ENCODE assay signal across 10 cellular contexts in the genomic region with DNA sequence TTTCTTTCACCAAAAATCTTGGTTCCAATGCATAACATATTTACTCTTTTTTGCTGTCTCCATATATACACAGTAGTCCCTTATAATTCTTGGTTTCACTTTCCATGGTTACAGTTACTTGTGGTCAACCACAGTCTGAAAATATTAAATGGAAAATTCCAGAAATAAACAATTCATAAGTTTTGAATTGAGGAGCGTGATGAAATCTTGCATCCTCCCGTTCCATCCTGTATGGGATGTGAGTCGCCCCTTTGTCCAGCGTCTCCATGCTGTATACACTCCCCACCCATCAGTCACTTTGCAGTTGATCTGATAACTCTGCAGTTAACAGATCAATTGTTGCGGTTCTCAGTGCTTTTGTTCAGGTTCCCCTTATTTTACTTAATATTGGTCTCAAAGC. TPM values are rescaled to one million over a fixed set of nuclear protein-coding genes. Genes with fewer than 3 reads are reported as not detected.
DNase-seq lines count a peak whose midpoint lies in the region; ATAC-seq, FAIRE-seq and TF ChIP-seq lines count a peak whose summit lies in the region.
"Had no signal": no experiment of that assay in that cellular context is flagged by ENCODE, and none has a peak within 500 bp of the region (broad histone marks: within the 10 kb centered on the region; RNA-seq: fewer than 3 reads in every experiment).

No MANE protein-coding gene starts in this region.

- H3K4me3 ChIP-seq in CD8-positive, alpha-beta memory T cell (ENCODE audit: low read length), result no peak overlapping the region
- peak overlapping the region; percentile 41 for H3K4me3 ChIP-seq in MG63
- peak overlapping the region in 2 of 3 experiments; percentile 9 to 37; a peak in 2 of 6 replicates for H3K4me3 ChIP-seq in HepG2 (replicated peaks in 1 of 3; ENCODE audit: insufficient read depth in 1 of 3, low read depth in 2 of 3, low read length in 3 of 3)
- H3K4me3 ChIP-seq: psoas muscle had no signal

- H3K36me3 Mint-ChIP-seq in CD8-positive, alpha-beta memory T cell, result no peaks in the 10 kb centered on the region
- H3K36me3 Mint-ChIP-seq in activated CD4-positive, alpha-beta memory T cell treated with anti-CD3 and anti-CD28 coated beads, Interleukin-2, amount 10 ng/mL, durations not matched to agents 7 days and 5 days (ENCODE audit: low read depth), result no peaks in the 10 kb centered on the region
- peaks cover 7% of the 10 kb centered on the region for H3K36me3 Mint-ChIP-seq in glutamatergic neuron (ENCODE audit: unreplicated experiment)

- peak overlapping the region; percentile 55 for H3K4me2 ChIP-seq in HepG2 (ENCODE audit: low read depth, low read length)

- peak overlapping the region in 2 of 8 donors; percentile 1 to 6 for H3K27ac Mint-ChIP-seq in CD8-positive, alpha-beta memory T cell
- peak overlapping the region; percentile 53 for H3K27ac Mint-ChIP-seq in activated CD4-positive, alpha-beta memory T cell treated with anti-CD3 and anti-CD28 coated beads, Interleukin-2, amount 10 ng/mL, durations not matched to agents 7 days and 5 days
- H3K27ac Mint-ChIP-seq in glutamatergic neuron (ENCODE audit: unreplicated experiment), result no peak overlapping the region

- H3K27me3 Mint-ChIP-seq in CD8-positive, alpha-beta memory T cell, result peaks cover 6 to 13% of the 10 kb centered on the region in 2 donors
- peaks cover 15% of the 10 kb centered on the region for H3K27me3 Mint-ChIP-seq in activated CD4-positive, alpha-beta memory T cell treated with anti-CD3 and anti-CD28 coated beads, Interleukin-2, amount 10 ng/mL, durations not matched to agents 7 days and 5 days
- peaks cover 4% of the 10 kb centered on the region for H3K27me3 Mint-ChIP-seq in glutamatergic neuron (ENCODE audit: unreplicated experiment)

- H3K27me3 ChIP-seq in CD8-positive, alpha-beta memory T cell (ENCODE audit: insufficient read depth, low read length, poor library complexity, severe bottlenecking), result no peaks in the 10 kb centered on the region
- peaks cover 4% of the 10 kb centered on the region for H3K27me3 ChIP-seq in MG63
- H3K27me3 ChIP-seq in HepG2 (ENCODE audit: control insufficient read depth in 1 of 2, insufficient read depth in 2 of 2, low read length in 2 of 2), result no peaks in the 10 kb centered on the region

- no peak for TF ChIP-seq RAD21 in HepG2 (CRISPR knock-in tag; IDR thresholded peaks at IDR 0.05)

- H3K4me1 ChIP-seq in CD8-positive, alpha-beta memory T cell (ENCODE audit: insufficient read depth, low read length), result peaks cover 8% of the 10 kb centered on the region
- peaks cover 73% of the 10 kb centered on the region for H3K4me1 ChIP-seq in HepG2 (ENCODE audit: insufficient read depth, low read length)
- H3K4me1 ChIP-seq: psoas muscle had no signal

- H3K4me3 Mint-ChIP-seq in CD8-positive, alpha-beta memory T cell, result peak overlapping the region; percentile 42 to 77 (median 66)
- peak overlapping the region; percentile 58 for H3K4me3 Mint-ChIP-seq in activated CD4-positive, alpha-beta memory T cell treated with anti-CD3 and anti-CD28 coated beads, Interleukin-2, amount 10 ng/mL, durations not matched to agents 7 days and 5 days
- H3K4me3 Mint-ChIP-seq in glutamatergic neuron (ENCODE audit: unreplicated experiment), result no peak overlapping the region

- CTCF ChIA-PET in CD8-positive, alpha-beta memory T cell (lab: Charles Lee), result no interaction called here
- CTCF ChIA-PET in activated CD4-positive, alpha-beta memory T cell treated with anti-CD3 and anti-CD28 coated beads, Interleukin-2, amount 10 ng/mL, durations not matched to agents 7 days and 5 days (lab: Charles Lee), result interaction anchor here (0.7 to 3.0 kb wide), 4 partner anchors 11 to 704 kb away, joined by 3 to 16 read pairs (median 4); a partner anchor contains a TSS
- CTCF ChIA-PET in HepG2 (lab: Yijun Ruan, JAX; ENCODE audit: low intra/inter-chr PET ratio, low total read pairs), result no interaction called here

- H3K36me3 ChIP-seq in CD8-positive, alpha-beta memory T cell (ENCODE audit: insufficient read depth, low read length), result no peaks in the 10 kb centered on the region
- no peaks in the 10 kb centered on the region for H3K36me3 ChIP-seq in MG63
- H3K36me3 ChIP-seq in HepG2 (replicated peaks in 1 of 2; ENCODE audit: control insufficient read depth in 1 of 2, insufficient read depth in 2 of 2, low read length in 2 of 2), result no peaks in the 10 kb centered on the region

- no peaks in the 10 kb centered on the region for H3K79me2 ChIP-seq in HepG2 (ENCODE audit: insufficient read depth, low read length)

- ATAC-seq in HepG2 (0 out of 3 replicates have a peak, but pooled peaks have one; percentile 14), GM21526 (IDR thresholded peaks at IDR 0.05; ENCODE audit: low FRiP score, unreplicated experiment) (no peak)
- ATAC-seq: psoas muscle had no signal

- intact Hi-C loops in HepG2 (cut with micrococcal nuclease; ENCODE audit: unreplicated experiment), result no loop called here

- H3K9me3 ChIP-seq in CD8-positive, alpha-beta memory T cell (ENCODE audit: low read length), result no peaks in the 10 kb centered on the region
- H3K9me3 ChIP-seq in MG63 (no peaks in the 10 kb centered on the region), HepG2 (ENCODE audit: low read length) (no peaks in the 10 kb centered on the region)
- H3K9me3 ChIP-seq: psoas muscle had no signal

- no peak overlapping the region for H2AFZ ChIP-seq in HepG2 (ENCODE audit: low read length)

- POLR2A ChIA-PET in CD8-positive, alpha-beta memory T cell (lab: Charles Lee), result no interaction called here
- POLR2A ChIA-PET in activated CD4-positive, alpha-beta memory T cell treated with anti-CD3 and anti-CD28 coated beads, Interleukin-2, amount 10 ng/mL, durations not matched to agents 7 days and 5 days (lab: Charles Lee), result interaction anchor here (0.6 to 1.7 kb wide), 4 partner anchors 11 to 1768 kb away, joined by 3 to 9 read pairs (median 4); a partner anchor contains a TSS
- POLR2A ChIA-PET in HepG2 (lab: Yijun Ruan, JAX), result interaction anchor here (1.2 kb wide), 1 partner anchor 99 kb away, joined by 3 read pairs; no protein-coding TSS in a partner anchor

- in situ Hi-C loops in HepG2 (cut with HindIII; ENCODE audit: extremely low pct_ligation_motif_present, low pct_unique_long_range_greater_than_20kb), result loop anchor here (25.0 kb wide), 1 partner anchor 574 kb away; a partner anchor contains a TSS

- no peaks in the 10 kb centered on the region for H4K20me1 ChIP-seq in HepG2 (ENCODE audit: insufficient read depth, low read length)

- TF ChIP-seq EP300 in HepG2 (IDR thresholded peaks at IDR 0.05; ENCODE audit: low read depth in 2 of 2, low read length in 2 of 2) (no peak), HepG2 (CRISPR knock-in tag; IDR thresholded peaks at IDR 0.05; ENCODE audit: borderline replicate concordance) (no peak)

- TF ChIP-seq CTCF in HepG2 (CRISPR knock-in tag; IDR thresholded peaks at IDR 0.05) (no peak), glutamatergic neuron (IDR thresholded peaks at IDR 0.05; ENCODE audit: partially characterized antibody, unreplicated experiment) (no peak)

- no peak for DNase-seq in CD8-positive, alpha-beta memory T cell
- DNase-seq in MG63 (no peak), HepG2 (ENCODE audit: low spot score) (peak; percentile 55), NCI-H1092 treated with DMSO at 0.1 percent for 48 hours (lab: John Stamatoyannopoulos, UW) (no peak), NCI-H524 (lab: John Stamatoyannopoulos, UW) (no peak), glutamatergic neuron (no peak)
- no peak for DNase-seq in activated CD4-positive, alpha-beta memory T cell treated with anti-CD3 and anti-CD28 coated beads, Interleukin-2, amount 10 ng/mL, durations not matched to agents 7 days and 5 days
- DNase-seq: hippocampal formation, psoas muscle had no signal

- no peak for TF ChIP-seq POLR2A in HepG2 (IDR thresholded peaks at IDR 0.05; ENCODE audit: insufficient read depth in 1 of 2, low read depth in 2 of 2, low read length in 2 of 2)

- peak; percentile 34 for FAIRE-seq in HepG2 (lab: Jason Lieb, UNC)

- peak overlapping the region; percentile 40; the same call in 1 of the 2 replicates for H3K9ac ChIP-seq in HepG2 (ENCODE audit: insufficient read depth, low read depth, low read length)

- no peak overlapping the region for H3K27ac ChIP-seq in CD8-positive, alpha-beta memory T cell (ENCODE audit: low read depth, low read length)
- H3K27ac ChIP-seq in HepG2 (ENCODE audit: extremely low read length, insufficient read depth, low read length), result peak overlapping the region; percentile 15
- H3K27ac ChIP-seq: psoas muscle had no signal

- peaks cover 7 to 12% (median 9%) of the 10 kb centered on the region in 3 donors for H3K4me1 Mint-ChIP-seq in CD8-positive, alpha-beta memory T cell
- peaks cover 13% of the 10 kb centered on the region for H3K4me1 Mint-ChIP-seq in activated CD4-positive, alpha-beta memory T cell treated with anti-CD3 and anti-CD28 coated beads, Interleukin-2, amount 10 ng/mL, durations not matched to agents 7 days and 5 days
- peaks cover 2% of the 10 kb centered on the region for H3K4me1 Mint-ChIP-seq in glutamatergic neuron (ENCODE audit: low read depth, unreplicated experiment)

- BruUV-seq in HepG2 (replicated peaks; lab: Mats Ljungman, UMichigan), result no TSS peak

- 4% methylated on average over 5 of the region's 5 CpGs for WGBS in HepG2 (ENCODE audit: low lambda C conversion rate)

- no peaks in the 10 kb centered on the region for H3K9me3 Mint-ChIP-seq in CD8-positive, alpha-beta memory T cell
- peaks cover 3% of the 10 kb centered on the region for H3K9me3 Mint-ChIP-seq in activated CD4-positive, alpha-beta memory T cell treated with anti-CD3 and anti-CD28 coated beads, Interleukin-2, amount 10 ng/mL, durations not matched to agents 7 days and 5 days
- H3K9me3 Mint-ChIP-seq in glutamatergic neuron (ENCODE audit: unreplicated experiment), result peaks cover 6% of the 10 kb centered on the region

RNA-seq across cellular contexts. Expression of a gene that starts 11.5 kb away (rescaled TPM):
- 10 to 100 TPM; 45.1 to 45.2 TPM for total RNA-seq in CD8-positive, alpha-beta memory T cell
- polyA plus RNA-seq in CD8-positive, alpha-beta memory T cell, result 13.5 TPM
- 48.8 and 49.4 TPM in 2 replicates for total RNA-seq in MG63 (2014; rRNA removed; shearing (Covaris generic); ENCODE audit: low replicate concordance)
- 10 to 100 TPM; 36.2 to 38.7 TPM for total RNA-seq in activated CD4-positive, alpha-beta memory T cell treated with anti-CD3 and anti-CD28 coated beads, Interleukin-2, amount 10 ng/mL, durations not matched to agents 7 days and 5 days
- total RNA-seq in HepG2 (2016; rRNA removed; fragmentation: Illumina TruSeq; extraction: Trizol) (21.5 and 34.3 TPM in 2 replicates), glutamatergic neuron (ENCODE audit: unreplicated experiment) (52.9 TPM)
- 5.1 and 5.2 TPM in 2 replicates for total RNA-seq in HepG2 (2016; cell fraction: cytosol; rRNA removed; fragmentation: Illumina TruSeq; extraction: Trizol; ENCODE audit: low read depth)
- 19.8 and 32.7 TPM in 2 replicates for total RNA-seq in HepG2 (2016; cell fraction: insoluble cytoplasmic fraction; rRNA removed; fragmentation: Illumina TruSeq; extraction: Trizol)
- 11.2 and 15.4 TPM in 2 replicates for total RNA-seq in HepG2 (2016; cell fraction: membrane; rRNA removed; fragmentation: Illumina TruSeq; extraction: Trizol)
- 39.6 and 43.8 TPM in 2 replicates for total RNA-seq in HepG2 (2016; cell fraction: nucleus; rRNA removed; fragmentation: Illumina TruSeq; extraction: Trizol)
- 24.6 and 27.8 TPM in 2 replicates for polyA plus RNA-seq in HepG2 (2011; rRNA removed)
- polyA plus RNA-seq in HepG2 (2011; cell fraction: cytosol; rRNA removed), result 16.5 and 25.1 TPM in 2 replicates
- 19.3 and 19.4 TPM in 2 replicates for polyA plus RNA-seq in HepG2 (2011; cell fraction: nucleus; rRNA removed)
- 21.3 and 21.7 TPM in 2 replicates for polyA plus RNA-seq in HepG2 (2012)
- 1.8 and 2.0 TPM in 2 replicates for polyA plus RNA-seq in HepG2 (2016; cell fraction: cytosol; fragmentation: Illumina TruSeq; extraction: Trizol; ENCODE audit: low read depth)
- polyA plus RNA-seq in HepG2 (2016; cell fraction: insoluble cytoplasmic fraction; fragmentation: Illumina TruSeq; extraction: Trizol; ENCODE audit: low read depth), result 15.5 and 15.8 TPM in 2 replicates
- 5.3 and 5.5 TPM in 2 replicates for polyA plus RNA-seq in HepG2 (2016; cell fraction: membrane; fragmentation: Illumina TruSeq; extraction: Trizol; ENCODE audit: low read depth)
- polyA plus RNA-seq in HepG2 (2016; cell fraction: nucleus; fragmentation: Illumina TruSeq; extraction: Trizol; ENCODE audit: insufficient read depth, low read depth), result 54.2 and 59.0 TPM in 2 replicates
- polyA minus RNA-seq in HepG2 (2011; rRNA and poly(A)+ RNA removed; ENCODE audit: low replicate concordance), result 38.0 and 49.2 TPM in 2 replicates
- 20.9 and 25.3 TPM in 2 replicates for polyA minus RNA-seq in HepG2 (2011; cell fraction: cytosol; rRNA and poly(A)+ RNA removed)
- 29.5 and 36.7 TPM in 2 replicates for polyA minus RNA-seq in HepG2 (2011; cell fraction: nucleus; rRNA and poly(A)+ RNA removed)

RNA-seq across cellular contexts. Expression of a gene that starts 20.3 kb away (rescaled TPM):
- 10 to 100 TPM; 62.0 to 66.4 TPM for total RNA-seq in CD8-positive, alpha-beta memory T cell
- polyA plus RNA-seq in CD8-positive, alpha-beta memory T cell, result 96.3 TPM
- total RNA-seq in MG63 (2014; rRNA removed; shearing (Covaris generic); ENCODE audit: low replicate concordance), result 281 and 342 TPM in 2 replicates
- 10 to 100 TPM; 56.2 to 57.2 TPM for total RNA-seq in activated CD4-positive, alpha-beta memory T cell treated with anti-CD3 and anti-CD28 coated beads, Interleukin-2, amount 10 ng/mL, durations not matched to agents 7 days and 5 days
- total RNA-seq in HepG2 (2016; rRNA removed; fragmentation: Illumina TruSeq; extraction: Trizol) (30.7 and 33.8 TPM in 2 replicates), glutamatergic neuron (ENCODE audit: unreplicated experiment) (83.8 TPM)
- 29.6 and 37.0 TPM in 2 replicates for total RNA-seq in HepG2 (2016; cell fraction: cytosol; rRNA removed; fragmentation: Illumina TruSeq; extraction: Trizol; ENCODE audit: low read depth)
- total RNA-seq in HepG2 (2016; cell fraction: insoluble cytoplasmic fraction; rRNA removed; fragmentation: Illumina TruSeq; extraction: Trizol), result 31.5 and 34.4 TPM in 2 replicates
- total RNA-seq in HepG2 (2016; cell fraction: membrane; rRNA removed; fragmentation: Illumina TruSeq; extraction: Trizol), result 33.2 and 41.2 TPM in 2 replicates
- 15.1 and 15.7 TPM in 2 replicates for total RNA-seq in HepG2 (2016; cell fraction: nucleus; rRNA removed; fragmentation: Illumina TruSeq; extraction: Trizol)
- 23.3 and 24.8 TPM in 2 replicates for polyA plus RNA-seq in HepG2 (2011; rRNA removed)
- polyA plus RNA-seq in HepG2 (2011; cell fraction: cytosol; rRNA removed), result 27.1 and 35.6 TPM in 2 replicates
- 29.2 and 30.5 TPM in 2 replicates for polyA plus RNA-seq in HepG2 (2011; cell fraction: nucleus; rRNA removed)
- polyA plus RNA-seq in HepG2 (2012), result 14.8 and 24.0 TPM in 2 replicates
- polyA plus RNA-seq in HepG2 (2016; cell fraction: cytosol; fragmentation: Illumina TruSeq; extraction: Trizol; ENCODE audit: low read depth), result 31.8 and 36.4 TPM in 2 replicates
- 30.6 and 31.4 TPM in 2 replicates for polyA plus RNA-seq in HepG2 (2016; cell fraction: insoluble cytoplasmic fraction; fragmentation: Illumina TruSeq; extraction: Trizol; ENCODE audit: low read depth)
- 32.7 and 36.2 TPM in 2 replicates for polyA plus RNA-seq in HepG2 (2016; cell fraction: membrane; fragmentation: Illumina TruSeq; extraction: Trizol; ENCODE audit: low read depth)
- 28.4 and 29.1 TPM in 2 replicates for polyA plus RNA-seq in HepG2 (2016; cell fraction: nucleus; fragmentation: Illumina TruSeq; extraction: Trizol; ENCODE audit: insufficient read depth, low read depth)
- polyA minus RNA-seq in HepG2 (2011; rRNA and poly(A)+ RNA removed; ENCODE audit: low replicate concordance), result 13.8 and 44.3 TPM in 2 replicates
- polyA minus RNA-seq in HepG2 (2011; cell fraction: cytosol; rRNA and poly(A)+ RNA removed), result 9.0 and 12.0 TPM in 2 replicates
- 7.7 and 8.2 TPM in 2 replicates for polyA minus RNA-seq in HepG2 (2011; cell fraction: nucleus; rRNA and poly(A)+ RNA removed)

RNA-seq across cellular contexts. Expression of a gene that starts 48.1 kb away (rescaled TPM):
- total RNA-seq in CD8-positive, alpha-beta memory T cell, result 100 to 1,000 TPM in 1 of 2 experiments, 10 to 100 TPM in 1; 98.3 to 101 TPM
- 221 TPM for polyA plus RNA-seq in CD8-positive, alpha-beta memory T cell
- total RNA-seq in MG63 (2014; rRNA removed; shearing (Covaris generic); ENCODE audit: low replicate concordance), result 151 and 166 TPM in 2 replicates
- total RNA-seq in activated CD4-positive, alpha-beta memory T cell treated with anti-CD3 and anti-CD28 coated beads, Interleukin-2, amount 10 ng/mL, durations not matched to agents 7 days and 5 days, result 100 to 1,000 TPM; 142 to 147 TPM
- total RNA-seq in HepG2 (2016; rRNA removed; fragmentation: Illumina TruSeq; extraction: Trizol) (89.2 and 95.7 TPM in 2 replicates), glutamatergic neuron (ENCODE audit: unreplicated experiment) (103 TPM)
- total RNA-seq in HepG2 (2016; cell fraction: cytosol; rRNA removed; fragmentation: Illumina TruSeq; extraction: Trizol; ENCODE audit: low read depth), result 64.5 and 65.6 TPM in 2 replicates
- 87.9 and 107 TPM in 2 replicates for total RNA-seq in HepG2 (2016; cell fraction: insoluble cytoplasmic fraction; rRNA removed; fragmentation: Illumina TruSeq; extraction: Trizol)
- 112 and 135 TPM in 2 replicates for total RNA-seq in HepG2 (2016; cell fraction: membrane; rRNA removed; fragmentation: Illumina TruSeq; extraction: Trizol)
- 38.9 and 40.5 TPM in 2 replicates for total RNA-seq in HepG2 (2016; cell fraction: nucleus; rRNA removed; fragmentation: Illumina TruSeq; extraction: Trizol)
- polyA plus RNA-seq in HepG2 (2011; rRNA removed), result 146 TPM in 2 replicates
- 171 and 302 TPM in 2 replicates for polyA plus RNA-seq in HepG2 (2011; cell fraction: cytosol; rRNA removed)
- 77.0 and 77.1 TPM in 2 replicates for polyA plus RNA-seq in HepG2 (2011; cell fraction: nucleus; rRNA removed)
- 133 and 141 TPM in 2 replicates for polyA plus RNA-seq in HepG2 (2012)
- polyA plus RNA-seq in HepG2 (2016; cell fraction: cytosol; fragmentation: Illumina TruSeq; extraction: Trizol; ENCODE audit: low read depth), result 151 and 159 TPM in 2 replicates
- polyA plus RNA-seq in HepG2 (2016; cell fraction: insoluble cytoplasmic fraction; fragmentation: Illumina TruSeq; extraction: Trizol; ENCODE audit: low read depth), result 220 and 222 TPM in 2 replicates
- 239 and 256 TPM in 2 replicates for polyA plus RNA-seq in HepG2 (2016; cell fraction: membrane; fragmentation: Illumina TruSeq; extraction: Trizol; ENCODE audit: low read depth)
- 118 and 123 TPM in 2 replicates for polyA plus RNA-seq in HepG2 (2016; cell fraction: nucleus; fragmentation: Illumina TruSeq; extraction: Trizol; ENCODE audit: insufficient read depth, low read depth)
- 148 and 164 TPM in 2 replicates for polyA minus RNA-seq in HepG2 (2011; rRNA and poly(A)+ RNA removed; ENCODE audit: low replicate concordance)
- 70.4 and 91.9 TPM in 2 replicates for polyA minus RNA-seq in HepG2 (2011; cell fraction: cytosol; rRNA and poly(A)+ RNA removed)
- polyA minus RNA-seq in HepG2 (2011; cell fraction: nucleus; rRNA and poly(A)+ RNA removed), result 33.3 and 40.7 TPM in 2 replicates

RNA-seq across cellular contexts. Expression of a gene that starts 48.2 kb away (rescaled TPM):
- total RNA-seq in CD8-positive, alpha-beta memory T cell, result 100 to 1,000 TPM; 157 to 160 TPM
- polyA plus RNA-seq in CD8-positive, alpha-beta memory T cell, result 33.5 TPM
- total RNA-seq in MG63 (2014; rRNA removed; shearing (Covaris generic); ENCODE audit: low replicate concordance), result 146 and 237 TPM in 2 replicates
- total RNA-seq in activated CD4-positive, alpha-beta memory T cell treated with anti-CD3 and anti-CD28 coated beads, Interleukin-2, amount 10 ng/mL, durations not matched to agents 7 days and 5 days, result 10 to 100 TPM; 24.2 to 24.7 TPM
- 48.4 and 58.4 TPM in 2 replicates for total RNA-seq in HepG2 (2016; rRNA removed; fragmentation: Illumina TruSeq; extraction: Trizol)
- 19.8 and 25.4 TPM in 2 replicates for total RNA-seq in HepG2 (2016; cell fraction: cytosol; rRNA removed; fragmentation: Illumina TruSeq; extraction: Trizol; ENCODE audit: low read depth)
- 51.5 and 62.4 TPM in 2 replicates for total RNA-seq in HepG2 (2016; cell fraction: insoluble cytoplasmic fraction; rRNA removed; fragmentation: Illumina TruSeq; extraction: Trizol)
- total RNA-seq in HepG2 (2016; cell fraction: membrane; rRNA removed; fragmentation: Illumina TruSeq; extraction: Trizol), result 31.1 and 36.0 TPM in 2 replicates
- 38.3 and 50.4 TPM in 2 replicates for total RNA-seq in HepG2 (2016; cell fraction: nucleus; rRNA removed; fragmentation: Illumina TruSeq; extraction: Trizol)
- polyA plus RNA-seq in HepG2 (2011; rRNA removed), result 43.3 and 45.9 TPM in 2 replicates
- 43.5 and 48.0 TPM in 2 replicates for polyA plus RNA-seq in HepG2 (2011; cell fraction: cytosol; rRNA removed)
- polyA plus RNA-seq in HepG2 (2011; cell fraction: nucleus; rRNA removed), result 49.8 and 55.0 TPM in 2 replicates
- 36.0 and 45.5 TPM in 2 replicates for polyA plus RNA-seq in HepG2 (2012)
- polyA plus RNA-seq in HepG2 (2016; cell fraction: cytosol; fragmentation: Illumina TruSeq; extraction: Trizol; ENCODE audit: low read depth), result 20.0 and 21.6 TPM in 2 replicates
- polyA plus RNA-seq in HepG2 (2016; cell fraction: insoluble cytoplasmic fraction; fragmentation: Illumina TruSeq; extraction: Trizol; ENCODE audit: low read depth), result 99.0 and 104 TPM in 2 replicates
- 29.9 and 32.3 TPM in 2 replicates for polyA plus RNA-seq in HepG2 (2016; cell fraction: membrane; fragmentation: Illumina TruSeq; extraction: Trizol; ENCODE audit: low read depth)
- polyA plus RNA-seq in HepG2 (2016; cell fraction: nucleus; fragmentation: Illumina TruSeq; extraction: Trizol; ENCODE audit: insufficient read depth, low read depth), result 76.6 and 84.9 TPM in 2 replicates
- 16.4 and 48.3 TPM in 2 replicates for polyA minus RNA-seq in HepG2 (2011; rRNA and poly(A)+ RNA removed; ENCODE audit: low replicate concordance)
- 10.2 and 15.5 TPM in 2 replicates for polyA minus RNA-seq in HepG2 (2011; cell fraction: cytosol; rRNA and poly(A)+ RNA removed)
- 37.8 and 42.2 TPM in 2 replicates for polyA minus RNA-seq in HepG2 (2011; cell fraction: nucleus; rRNA and poly(A)+ RNA removed)
- 18.6 TPM for total RNA-seq in glutamatergic neuron (ENCODE audit: unreplicated experiment)
